In the genomic region with DNA sequence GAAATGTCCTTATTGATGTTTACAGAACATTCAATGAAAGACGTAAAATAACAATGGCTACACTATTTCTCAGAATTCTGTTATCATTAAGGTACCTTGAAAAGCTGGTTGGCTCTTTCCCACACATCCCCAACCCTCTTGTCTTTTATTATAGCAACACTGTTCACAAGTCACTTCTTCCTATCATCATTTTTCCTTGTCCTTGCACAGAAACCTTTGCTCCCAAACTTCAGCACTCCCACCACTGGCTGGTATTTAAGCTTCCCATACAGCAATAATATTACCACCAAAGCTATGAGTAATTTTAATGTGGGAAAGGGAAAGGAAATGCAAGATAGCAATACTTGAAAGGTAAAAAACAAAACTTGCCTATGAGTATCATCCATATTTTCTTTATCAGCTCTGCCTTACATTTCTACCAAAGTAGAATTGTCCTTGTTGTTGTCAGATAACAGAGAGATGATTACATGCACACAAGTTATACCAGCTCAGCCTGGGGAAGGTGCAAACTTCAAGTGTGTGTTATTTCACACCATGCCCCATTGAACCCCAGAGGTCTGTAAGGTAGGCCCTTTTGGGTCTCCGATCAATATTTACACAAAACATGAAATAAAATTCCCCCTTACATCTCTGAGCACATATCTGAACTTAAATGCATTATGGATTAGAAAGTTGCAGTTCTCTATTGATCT, we compare ENCODE assay signal across 14 cellular contexts. TPM values are rescaled to one million over a fixed set of nuclear protein-coding genes. Genes with fewer than 3 reads are reported as not detected.
DNase-seq lines count a peak whose midpoint lies in the region; ATAC-seq and TF ChIP-seq lines count a peak whose summit lies in the region.
"Had no signal": no experiment of that assay in that cellular context is flagged by ENCODE, and none has a peak within 500 bp of the region (broad histone marks: within the 10 kb centered on the region; RNA-seq: fewer than 3 reads in every experiment).

No MANE protein-coding gene starts in this region.

- peak overlapping the region; percentile 76 for H2BK120ac ChIP-seq in IMR-90 (ENCODE audit: low read depth, low read length)

- H3K18ac ChIP-seq in IMR-90 (ENCODE audit: low read depth, low read length) = peak overlapping the region; percentile 13; the same call in 1 of the 2 replicates

- H3K9me1 ChIP-seq in IMR-90 (ENCODE audit: insufficient read depth, low read length) = peaks cover 5% of the 10 kb centered on the region

- peak overlapping the region; percentile 46 for H2BK5ac ChIP-seq in IMR-90 (ENCODE audit: low read depth, low read length, poor library complexity, severe bottlenecking)

- CTCF ChIA-PET in IMR-90 (lab: Yijun Ruan, JAX) (interaction anchor here (0.6 kb wide), 1 partner anchor 9 kb away, joined by 3 read pairs; no protein-coding TSS in a partner anchor), mammary epithelial cell (lab: Charles Lee; ENCODE audit: low non-redundant PET) (no interaction called here)

- H3K36me3 ChIP-seq in IMR-90 (ENCODE audit: control insufficient read depth, insufficient read depth, low read length) (no peaks in the 10 kb centered on the region), mammary epithelial cell (ENCODE audit: insufficient read depth, low read length) (no peaks in the 10 kb centered on the region), mucosa of descending colon (ENCODE audit: low read depth) (no peaks in the 10 kb centered on the region), esophagus squamous epithelium (no peaks in the 10 kb centered on the region), testis (ENCODE audit: low read depth, missing control alignments) (no peaks in the 10 kb centered on the region)

- no peak overlapping the region for H2AK9ac ChIP-seq in IMR-90 (replicated peaks; ENCODE audit: low read depth, low read length, poor library complexity)

- peak overlapping the region; percentile 58 to 63; a peak in 3 of 4 replicates for H4K8ac ChIP-seq in IMR-90 (ENCODE audit: low read depth in 2 of 2, low read length in 2 of 2)

- H3K4me3 ChIP-seq in IMR-90 (ENCODE audit: insufficient read depth, low read depth, low read length) = no peak overlapping the region
- no peak overlapping the region for H3K4me3 ChIP-seq in mammary epithelial cell (replicated peaks in 1 of 3; ENCODE audit: insufficient read depth in 1 of 3, low read depth in 2 of 3, low read length in 3 of 3)
- no peak overlapping the region for H3K4me3 ChIP-seq in mucosa of descending colon
- H3K4me3 ChIP-seq in esophagus squamous epithelium = no peak overlapping the region
- no peak overlapping the region for H3K4me3 ChIP-seq in testis

- no peaks in the 10 kb centered on the region for H3K27me3 ChIP-seq in IMR-90 (ENCODE audit: control insufficient read depth, insufficient read depth, low read length)
- H3K27me3 ChIP-seq in mammary epithelial cell (ENCODE audit: insufficient read depth, low read length) = no peaks in the 10 kb centered on the region
- no peaks in the 10 kb centered on the region for H3K27me3 ChIP-seq in esophagus squamous epithelium
- no peaks in the 10 kb centered on the region for H3K27me3 ChIP-seq in testis

- no peak for ATAC-seq in IMR-90 (ENCODE audit: low read depth)
- ATAC-seq in mucosa of descending colon = peak; percentile 52
- no peak for ATAC-seq in GM19467 (IDR thresholded peaks at IDR 0.05; ENCODE audit: unreplicated experiment)
- ATAC-seq: esophagus mucosa; stimulated activated memory B cell treated with anti-CD40 and anti-IgM and Interleukin-4, amounts not matched to agents 10 μg/mL and 1 μg/mL and 100 μg/mL, for 72 hours had no signal

- peaks cover 41 to 67% of the 10 kb centered on the region in 2 experiments for H3K79me1 ChIP-seq in IMR-90 (ENCODE audit: low read depth in 1 of 2, low read length in 2 of 2)

- peak overlapping the region; percentile 84 for H3K14ac ChIP-seq in IMR-90 (replicated peaks; ENCODE audit: low read depth, low read length)

- H2AFZ ChIP-seq in IMR-90 (replicated peaks; ENCODE audit: low read length, poor library complexity) (no peak overlapping the region), mammary epithelial cell (ENCODE audit: low read depth, low read length) (no peak overlapping the region)

- peak overlapping the region; percentile 64; the same call in 1 of the 2 replicates for H3K4ac ChIP-seq in IMR-90 (ENCODE audit: low read depth, low read length)

- H3K9ac ChIP-seq in IMR-90 (ENCODE audit: low read depth, low read length) (no peak overlapping the region), mammary epithelial cell (ENCODE audit: insufficient read depth, low read length) (no peak overlapping the region)

- TF ChIP-seq RAD21 in IMR-90 (IDR thresholded peaks at IDR 0.05; ENCODE audit: low read length) = no peak

- BruUV-seq in IMR-90 (replicated peaks; lab: Mats Ljungman, UMichigan) (no TSS peak), mammary epithelial cell (replicated peaks; lab: Mats Ljungman, UMichigan) (no TSS peak)

- no peak overlapping the region for H3K56ac ChIP-seq in IMR-90 (ENCODE audit: extremely low read depth, insufficient read depth, low read length)

- H3K4me1 ChIP-seq in IMR-90 (ENCODE audit: control insufficient read depth, insufficient read depth, low read length) (peaks cover 16% of the 10 kb centered on the region), mammary epithelial cell (ENCODE audit: insufficient read depth, low read length) (peaks cover 78% of the 10 kb centered on the region), mucosa of descending colon (ENCODE audit: low read depth) (no peaks in the 10 kb centered on the region), esophagus squamous epithelium (peaks cover 0 to 21% (median 7%) of the 10 kb centered on the region in 3 donors), testis (peaks cover 16% of the 10 kb centered on the region)

- dilution Hi-C loops in IMR-90 (cut with HindIII; ENCODE audit: low sequenced_read_pairs, unreplicated experiment) = no loop called here
- dilution Hi-C loops in mammary epithelial cell (cut with HindIII; ENCODE audit: low sequenced_read_pairs) = no loop called here

- H2BK15ac ChIP-seq in IMR-90 (ENCODE audit: low read depth, low read length) = peak overlapping the region; percentile 92

- H2AK5ac ChIP-seq in IMR-90 (ENCODE audit: low read depth, low read length) = peak overlapping the region; percentile 71

- 100% methylated on average over 1 of the region's 2 CpGs; no CpG with 5 or more reads in 1 of the 2 experiments for WGBS in IMR-90 (ENCODE audit: extremely low coverage in 2 of 2, insufficient read length in 1 of 2), 2 experiments
- WGBS in mammary epithelial cell (ENCODE audit: low coverage, missing lambda C conversion rate) = 97% methylated on average over 2 of the region's 2 CpGs
- 85 to 89% methylated on average over 2 of the region's 2 CpGs for WGBS in esophagus squamous epithelium, 2 donors
- WGBS in testis, 2 donors = 63 to 71% methylated on average over 2 of the region's 2 CpGs

- peak overlapping the region; percentile 75; the same call in 1 of the 2 replicates for H3K23ac ChIP-seq in IMR-90 (ENCODE audit: low read depth, low read length)

- peak overlapping the region; percentile 44 for H3K27ac ChIP-seq in 22Rv1
- no peak overlapping the region for H3K27ac ChIP-seq in IMR-90 (ENCODE audit: insufficient read depth, low read length)
- peak overlapping the region; percentile 79 for H3K27ac ChIP-seq in mammary epithelial cell (ENCODE audit: insufficient read depth, low read depth, low read length)
- H3K27ac ChIP-seq in esophagus squamous epithelium = no peak overlapping the region
- no peak overlapping the region for H3K27ac ChIP-seq in testis

- peak overlapping the region; percentile 87; the same call in 1 of the 2 replicates for H2BK20ac ChIP-seq in IMR-90 (ENCODE audit: low read depth, low read length)

- peak overlapping the region; percentile 19; the same call in 1 of the 2 replicates for H4K5ac ChIP-seq in IMR-90 (ENCODE audit: low read depth, low read length)

- DNase-seq in IMR-90 = peak; percentile 36
- DNase-seq in mammary epithelial cell = no peak
- no peak for DNase-seq in mucosa of descending colon
- no peak for DNase-seq in EL
- DNase-seq in esophagus squamous epithelium (lab: John Stamatoyannopoulos, UW) = no peak
- no peak for DNase-seq in testis
- DNase-seq: activated gamma-delta T cell, hippocampal formation, NCI-H1417, NCI-H2171 had no signal

- H4K20me1 ChIP-seq in IMR-90 (ENCODE audit: insufficient read depth, low read length) (no peaks in the 10 kb centered on the region), mammary epithelial cell (ENCODE audit: insufficient read depth, low read length) (no peaks in the 10 kb centered on the region)

- H3K79me2 ChIP-seq in mammary epithelial cell (ENCODE audit: insufficient read depth, low read length) = peaks cover 86% of the 10 kb centered on the region

- TF ChIP-seq CTCF in 22Rv1 (IDR thresholded peaks at IDR 0.05) (no peak), IMR-90 (conservative IDR thresholded peaks at IDR 0.05; ENCODE audit: low read depth, low read length) (no peak), mammary epithelial cell (conservative IDR thresholded peaks at IDR 0.05 in 1 of 2, IDR thresholded peaks at IDR 0.05 in 1 of 2; ENCODE audit: extremely low read depth in 1 of 2, insufficient read depth in 1 of 2, low read depth in 1 of 2, low read length in 2 of 2) (no peak), mucosa of descending colon (IDR thresholded peaks at IDR 0.05) (no peak), esophagus squamous epithelium (IDR thresholded peaks at IDR 0.05) (no peak), testis (IDR thresholded peaks at IDR 0.05) (no peak)

- intact Hi-C loops in IMR-90 (cut with micrococcal nuclease) = no loop called here
- intact Hi-C loops in mammary epithelial cell (cut with micrococcal nuclease) = loop anchor here (2.0 kb wide), 1 partner anchor 71 kb away; no protein-coding TSS in a partner anchor
- intact Hi-C loops in mucosa of descending colon (cut with DNase I, micrococcal nuclease) = no loop called here
- intact Hi-C loops in esophagus squamous epithelium (cut with DNase I) = no loop called here
- intact Hi-C loops in testis (cut with DNase I; ENCODE audit: low total_unique reads) = no loop called here

- in situ Hi-C loops in IMR-90 (cut with MboI; ENCODE audit: low sequenced_read_pairs) = no loop called here
- in situ Hi-C loops in mammary epithelial cell (cut with MboI; ENCODE audit: low sequenced_read_pairs in 2 of 2) = no loop called here

- H4K91ac ChIP-seq in IMR-90 (ENCODE audit: insufficient read depth, low read depth, low read length) = peak overlapping the region; percentile 61

- POLR2A ChIA-PET in IMR-90 (lab: Charles Lee; ENCODE audit: unreplicated experiment) = no interaction called here

- H3K9me3 ChIP-seq in IMR-90 (ENCODE audit: control insufficient read depth, insufficient read depth, low read length) (no peaks in the 10 kb centered on the region), mammary epithelial cell (replicated peaks; ENCODE audit: insufficient read depth, low read length) (no peaks in the 10 kb centered on the region), mucosa of descending colon (no peaks in the 10 kb centered on the region), esophagus squamous epithelium (no peaks in the 10 kb centered on the region), testis (no peaks in the 10 kb centered on the region)

- no peak overlapping the region for H3K4me2 ChIP-seq in IMR-90 (ENCODE audit: low read depth, low read length)
- H3K4me2 ChIP-seq in mammary epithelial cell (ENCODE audit: insufficient read depth, low read depth, low read length) = no peak overlapping the region

- no peak for TF ChIP-seq POLR2A in IMR-90 (IDR thresholded peaks at IDR 0.05; ENCODE audit: low read depth, low read length)
- TF ChIP-seq POLR2A in esophagus squamous epithelium (IDR thresholded peaks at IDR 0.05) = no peak
- TF ChIP-seq POLR2A in testis (IDR thresholded peaks at IDR 0.05) = no peak

RNA-seq across cellular contexts. Expression of a gene that starts 32.2 kb away (rescaled TPM):
- total RNA-seq in IMR-90 (2012; rRNA removed) = 17.0 and 25.0 TPM in 2 replicates
- polyA plus RNA-seq in IMR-90 (2012; rRNA removed) = 5.0 and 6.2 TPM in 2 replicates
- 1.0 and 1.2 TPM in 2 replicates for polyA plus RNA-seq in IMR-90 (2012; cell fraction: cytosol; rRNA removed)
- polyA plus RNA-seq in IMR-90 (2012; cell fraction: nucleus; rRNA removed; ENCODE audit: low replicate concordance) = 0.46 and 3.5 TPM in 2 replicates
- 10 to 100 TPM; 20.8 to 28.5 TPM for total RNA-seq in mammary epithelial cell
- 14.9 TPM for polyA plus RNA-seq in mammary epithelial cell
- polyA minus RNA-seq in mammary epithelial cell = 17.2 TPM
- 10 to 100 TPM; 17.6 to 24.3 (median 20.1) TPM for total RNA-seq in mucosa of descending colon
- total RNA-seq in esophagus squamous epithelium = 1 to 10 TPM; 2.8 to 9.0 (median 7.1) TPM
- total RNA-seq in testis = 10 to 100 TPM; 23.8 to 29.8 TPM
- polyA plus RNA-seq in testis (ENCODE audit: insufficient read depth, low read depth, low replicate concordance) = 15.8 TPM

Comparison
In these comparisons a context has a peak if more than half of its experiments do, and no peak if none do; other contexts are left out.
1. H3K27ac ChIP-seq: peak in 22Rv1 (single experiment) and mammary epithelial cell (single experiment); none in IMR-90 (single experiment), esophagus squamous epithelium (0 of 4) and testis (0 of 2).